ENCODE assay signal across 8 cellular contexts in genomic region chr2:160408575-160409291, GRCh38.
DNase-seq lines count a peak whose midpoint lies in the region; ATAC-seq and TF ChIP-seq lines count a peak whose summit lies in the region.

No MANE protein-coding gene starts in this region.

- H3K27me3 ChIP-seq in iPS DF 6.9 (ENCODE audit: control insufficient read depth, insufficient read depth, low read length): no peaks in the 10 kb centered on the region; the same call in 1 of the 2 replicates

- H3K36me3 ChIP-seq in iPS DF 6.9 (ENCODE audit: control insufficient read depth, insufficient read depth, low read length): no peaks in the 10 kb centered on the region

- H3K4me1 ChIP-seq in iPS DF 6.9 (ENCODE audit: control insufficient read depth, insufficient read depth, low read length): no peaks in the 10 kb centered on the region; the same call in 1 of the 2 replicates

- H3K9me3 Mint-ChIP-seq in HFFc6: no peaks in the 10 kb centered on the region
- no peaks in the 10 kb centered on the region for H3K9me3 Mint-ChIP-seq in activated naive CD8-positive, alpha-beta T cell treated with anti-CD3 and anti-CD28 coated beads, Interleukin-2, amount 10 ng/mL, durations not matched to agents 7 days and 5 days

- peak overlapping the region; percentile 87 for H3K4me3 Mint-ChIP-seq in HFFc6
- H3K4me3 Mint-ChIP-seq in activated naive CD8-positive, alpha-beta T cell treated with anti-CD3 and anti-CD28 coated beads, Interleukin-2, amount 10 ng/mL, durations not matched to agents 7 days and 5 days: peak overlapping the region; percentile 94

- peak overlapping the region; percentile 95 for H3K27ac Mint-ChIP-seq in HFFc6
- H3K27ac Mint-ChIP-seq in activated naive CD8-positive, alpha-beta T cell treated with anti-CD3 and anti-CD28 coated beads, Interleukin-2, amount 10 ng/mL, durations not matched to agents 7 days and 5 days: peak overlapping the region; percentile 95

- H3K4me3 ChIP-seq in iPS DF 6.9 (ENCODE audit: low read length): peak overlapping the region; percentile 67; the same call in 1 of the 2 replicates
- H3K4me3 ChIP-seq in skin epidermis: peak overlapping the region in 4 of 7 experiments; percentile 90 to 98 (median 96)

- peaks cover 30% of the 10 kb centered on the region for H3K36me3 Mint-ChIP-seq in HFFc6 (ENCODE audit: low read depth)
- peaks cover 10% of the 10 kb centered on the region for H3K36me3 Mint-ChIP-seq in activated naive CD8-positive, alpha-beta T cell treated with anti-CD3 and anti-CD28 coated beads, Interleukin-2, amount 10 ng/mL, durations not matched to agents 7 days and 5 days

- H3K27ac ChIP-seq in iPS DF 6.9 (ENCODE audit: low read length): no peak overlapping the region
- peak overlapping the region in 19 of 21 experiments; percentile 33 to 100 (median 98) for H3K27ac ChIP-seq in skin epidermis

- peaks cover 74% of the 10 kb centered on the region for H3K4me1 Mint-ChIP-seq in HFFc6 (ENCODE audit: low read depth)
- H3K4me1 Mint-ChIP-seq in activated naive CD8-positive, alpha-beta T cell treated with anti-CD3 and anti-CD28 coated beads, Interleukin-2, amount 10 ng/mL, durations not matched to agents 7 days and 5 days: peaks cover 70% of the 10 kb centered on the region

- DNase-seq in HFFc6 (peak; percentile 20), iPS DF 6.9 (ENCODE audit: low read depth, low spot score) (no peak), midbrain (lab: John Stamatoyannopoulos, UW) (no peak), activated gamma-delta T cell (lab: John Stamatoyannopoulos, UW) (no peak), NCI-H2196 (lab: John Stamatoyannopoulos, UW; ENCODE audit: unreplicated experiment) (no peak)
- DNase-seq in activated naive CD8-positive, alpha-beta T cell treated with anti-CD3 and anti-CD28 coated beads, Interleukin-2, amount 10 ng/mL, durations not matched to agents 7 days and 5 days: no peak

- peaks cover 3% of the 10 kb centered on the region for H3K27me3 Mint-ChIP-seq in HFFc6 (ENCODE audit: insufficient read depth)
- no peaks in the 10 kb centered on the region for H3K27me3 Mint-ChIP-seq in activated naive CD8-positive, alpha-beta T cell treated with anti-CD3 and anti-CD28 coated beads, Interleukin-2, amount 10 ng/mL, durations not matched to agents 7 days and 5 days

- H3K9me3 ChIP-seq in iPS DF 6.9 (ENCODE audit: control insufficient read depth, insufficient read depth, low read length): no peaks in the 10 kb centered on the region

- POLR2A ChIA-PET in activated naive CD8-positive, alpha-beta T cell treated with anti-CD3 and anti-CD28 coated beads, Interleukin-2, amount 10 ng/mL, durations not matched to agents 7 days and 5 days (lab: Charles Lee): interaction anchor here (3.0 kb wide), 2 partner anchors 19 to 84 kb away, joined by 19 to 23 read pairs; partner anchors contain the start of gene RBMS1

- 100% methylated on average over 1 of the region's 16 CpGs for WGBS in iPS DF 6.9 (ENCODE audit: insufficient coverage, insufficient read length)

- peak; percentile 49 for TF ChIP-seq CTCF in HFFc6 (IDR thresholded peaks at IDR 0.05)

- no peak for ATAC-seq in activated naive CD8-positive, alpha-beta T cell treated with anti-CD3 and anti-CD28 coated beads, Interleukin-2, amount 10 ng/mL, durations not matched to agents 7 days and 5 days (ENCODE audit: low read depth)
- ATAC-seq in GM19397 (IDR thresholded peaks at IDR 0.05; ENCODE audit: unreplicated experiment): no peak
